In genomic region chr1:62832276-62832675, GRCh38 we compare ENCODE assay signal across 1 cellular context.
TF ChIP-seq lines count a peak whose summit lies in the region.

No MANE protein-coding gene starts in this region.

TF ChIP-seq in H1, 55 proteins besides CTCF, POLR2A, EP300 and RAD21:
- TF ChIP-seq NANOG (IDR thresholded peaks at IDR 0.05; ENCODE audit: insufficient read depth, low read depth, low read length, poor library complexity, severe bottlenecking) (no peak), ATF2 (IDR thresholded peaks at IDR 0.05; ENCODE audit: low read length) (no peak), MAFK (IDR thresholded peaks at IDR 0.05; ENCODE audit: low read depth, low read length) (no peak), CBX5 (IDR thresholded peaks at IDR 0.05; ENCODE audit: low read depth, low read length) (no peak), ASH2L (IDR thresholded peaks at IDR 0.05; ENCODE audit: low read length) (no peak), JUND (IDR thresholded peaks at IDR 0.05; ENCODE audit: low read length) (no peak), SIN3A (conservative IDR thresholded peaks at IDR 0.05 in 1 of 2, IDR thresholded peaks at IDR 0.05 in 1 of 2; ENCODE audit: low read depth in 1 of 2, low read length in 2 of 2) (no peak), GTF2F1 (IDR thresholded peaks at IDR 0.05; ENCODE audit: borderline replicate concordance, low read depth, low read length) (no peak)
